ENCODE assay signal across 31 cellular contexts in genomic region chr1:34901919-34902318, GRCh38. TPM values are rescaled to one million over a fixed set of nuclear protein-coding genes. Genes with fewer than 3 reads are reported as not detected.
"Had no signal": no experiment of that assay in that cellular context is flagged by ENCODE, and none has a peak within 500 bp of the region (broad histone marks: within the 10 kb centered on the region; RNA-seq: fewer than 3 reads in every experiment).

No MANE protein-coding gene starts in this region.

- H3K4me3 Mint-ChIP-seq: naive thymus-derived CD8-positive, alpha-beta T cell; natural killer cell treated with Interleukin-12 subunit alpha and Interleukin-12 subunit beta and Interleukin-15 and Interleukin-18, amount 100 ng/mL, for 72 hours; nephron progenitor cell; neural crest cell; stimulated activated effector memory CD8-positive, alpha-beta T cell treated with anti-CD3 and anti-CD28 coated beads, Interleukin-12 subunit alpha, Interleukin-12 subunit beta, amount 100 ng/mL, for 72 hours; stimulated activated naive B cell treated with anti-CD40 and anti-IgM and Interleukin-4, amounts not matched to agents 10 μg/mL and 1 μg/mL and 100 μg/mL, for 72 hours; stimulated activated naive CD8-positive, alpha-beta T cell treated with anti-CD3 and anti-CD28 coated beads, Interleukin-15, Interleukin-2, amounts not matched to agents 100 ng/mL and 50 ng/mL, for 24 hours had no signal

- H3K27me3 Mint-ChIP-seq: stimulated activated naive B cell treated with anti-CD40 and anti-IgM and Interleukin-4, amounts not matched to agents 10 μg/mL and 1 μg/mL and 100 μg/mL, for 72 hours had no signal

- H3K9ac ChIP-seq: parathyroid adenoma had no signal

- H3K9me3 ChIP-seq: neutrophil, ovary, psoas muscle, right lobe of liver, sigmoid colon, stomach, thoracic aorta, thyroid gland, tibial nerve, upper lobe of left lung, uterus had no signal

- H3K27ac ChIP-seq: neutrophil, ovary, parathyroid adenoma, psoas muscle, right lobe of liver, sigmoid colon, stomach, thoracic aorta, thyroid gland, tibial nerve, upper lobe of left lung, uterus had no signal

- ATAC-seq: naive thymus-derived CD8-positive, alpha-beta T cell; natural killer cell treated with Interleukin-12 subunit alpha and Interleukin-12 subunit beta and Interleukin-15 and Interleukin-18, amount 100 ng/mL, for 72 hours; psoas muscle; right cardiac atrium; right lobe of liver; stimulated activated effector memory CD8-positive, alpha-beta T cell treated with anti-CD3 and anti-CD28 coated beads, Interleukin-12 subunit alpha, Interleukin-12 subunit beta, amount 100 ng/mL, for 72 hours; stimulated activated naive B cell treated with anti-CD40 and anti-IgM and Interleukin-4, amounts not matched to agents 10 μg/mL and 1 μg/mL and 100 μg/mL, for 72 hours had no signal

- H3K36me3 ChIP-seq: neutrophil, ovary, right lobe of liver, sigmoid colon, stomach, thoracic aorta, thyroid gland, tibial nerve, upper lobe of left lung, uterus had no signal

- H3K4me1 Mint-ChIP-seq: neural crest cell; stimulated activated effector memory CD8-positive, alpha-beta T cell treated with anti-CD3 and anti-CD28 coated beads, Interleukin-12 subunit alpha, Interleukin-12 subunit beta, amount 100 ng/mL, for 72 hours had no signal

- H3K27ac Mint-ChIP-seq: naive thymus-derived CD8-positive, alpha-beta T cell; natural killer cell treated with Interleukin-12 subunit alpha and Interleukin-12 subunit beta and Interleukin-15 and Interleukin-18, amount 100 ng/mL, for 72 hours; nephron progenitor cell; progenitor cell of endocrine pancreas; stimulated activated effector memory CD8-positive, alpha-beta T cell treated with anti-CD3 and anti-CD28 coated beads, Interleukin-12 subunit alpha, Interleukin-12 subunit beta, amount 100 ng/mL, for 72 hours; stimulated activated naive B cell treated with anti-CD40 and anti-IgM and Interleukin-4, amounts not matched to agents 10 μg/mL and 1 μg/mL and 100 μg/mL, for 72 hours; stimulated activated naive CD8-positive, alpha-beta T cell treated with anti-CD3 and anti-CD28 coated beads, Interleukin-15, Interleukin-2, amounts not matched to agents 100 ng/mL and 50 ng/mL, for 24 hours had no signal

- H3K4me3 ChIP-seq: ovary, psoas muscle, right lobe of liver, sigmoid colon, stomach, thoracic aorta, thyroid gland, tibial nerve, upper lobe of left lung, uterus had no signal

- H3K36me3 Mint-ChIP-seq: naive thymus-derived CD8-positive, alpha-beta T cell; natural killer cell treated with Interleukin-12 subunit alpha and Interleukin-12 subunit beta and Interleukin-15 and Interleukin-18, amount 100 ng/mL, for 72 hours; stimulated activated effector memory CD8-positive, alpha-beta T cell treated with anti-CD3 and anti-CD28 coated beads, Interleukin-12 subunit alpha, Interleukin-12 subunit beta, amount 100 ng/mL, for 72 hours had no signal

- H3K4me1 ChIP-seq: parathyroid adenoma, psoas muscle, right lobe of liver, sigmoid colon, stomach, thyroid gland, tibial nerve, upper lobe of left lung, uterus had no signal

- H3K9me3 Mint-ChIP-seq: natural killer cell treated with Interleukin-12 subunit alpha and Interleukin-12 subunit beta and Interleukin-15 and Interleukin-18, amount 100 ng/mL, for 72 hours; nephron progenitor cell; neural crest cell; stimulated activated effector memory CD8-positive, alpha-beta T cell treated with anti-CD3 and anti-CD28 coated beads, Interleukin-12 subunit alpha, Interleukin-12 subunit beta, amount 100 ng/mL, for 72 hours; stimulated activated naive B cell treated with anti-CD40 and anti-IgM and Interleukin-4, amounts not matched to agents 10 μg/mL and 1 μg/mL and 100 μg/mL, for 72 hours; stimulated activated naive CD8-positive, alpha-beta T cell treated with anti-CD3 and anti-CD28 coated beads, Interleukin-15, Interleukin-2, amounts not matched to agents 100 ng/mL and 50 ng/mL, for 24 hours had no signal

- H3K27me3 ChIP-seq: ovary, right lobe of liver, sigmoid colon, thyroid gland, upper lobe of left lung, uterus had no signal

- DNase-seq: naive thymus-derived CD8-positive, alpha-beta T cell; nephron progenitor cell; ovary; posterior cingulate gyrus; psoas muscle; right cardiac atrium; sigmoid colon; small intestine; stimulated activated CD4-positive, alpha-beta T cell treated with anti-CD3 and anti-CD28 coated beads, Interleukin-15, amount 100 ng/mL, for 24 hours; stimulated activated CD4-positive, alpha-beta T cell treated with anti-CD3 and anti-CD28 coated beads, Interleukin-2, amount 100 ng/mL, for 24 hours; stimulated activated CD4-positive, alpha-beta T cell treated with anti-CD3 and anti-CD28 coated beads, Interleukin-2, amount 100 ng/mL, for 48 hours; stimulated activated CD4-positive, alpha-beta T cell treated with anti-CD3 and anti-CD28 coated beads, Interleukin-4, amount 100 ng/mL, for 24 hours; stimulated activated naive B cell treated with anti-CD40 and anti-IgM and Interleukin-4, amounts not matched to agents 10 μg/mL and 1 μg/mL and 100 μg/mL, for 72 hours; stimulated activated naive CD4-positive, alpha-beta T cell treated with Interleukin-2 at 50 U/mL for 16 hours; stomach; thyroid gland; trophoblast cell; upper lobe of left lung; uterus had no signal

RNA-seq across cellular contexts. Expression of gene DLGAP3, which starts 27.5 kb away (rescaled TPM):
- total RNA-seq: skeletal muscle tissue, urinary bladder had no signal
